ENCODE assay signal across 9 cellular contexts in the genomic region with DNA sequence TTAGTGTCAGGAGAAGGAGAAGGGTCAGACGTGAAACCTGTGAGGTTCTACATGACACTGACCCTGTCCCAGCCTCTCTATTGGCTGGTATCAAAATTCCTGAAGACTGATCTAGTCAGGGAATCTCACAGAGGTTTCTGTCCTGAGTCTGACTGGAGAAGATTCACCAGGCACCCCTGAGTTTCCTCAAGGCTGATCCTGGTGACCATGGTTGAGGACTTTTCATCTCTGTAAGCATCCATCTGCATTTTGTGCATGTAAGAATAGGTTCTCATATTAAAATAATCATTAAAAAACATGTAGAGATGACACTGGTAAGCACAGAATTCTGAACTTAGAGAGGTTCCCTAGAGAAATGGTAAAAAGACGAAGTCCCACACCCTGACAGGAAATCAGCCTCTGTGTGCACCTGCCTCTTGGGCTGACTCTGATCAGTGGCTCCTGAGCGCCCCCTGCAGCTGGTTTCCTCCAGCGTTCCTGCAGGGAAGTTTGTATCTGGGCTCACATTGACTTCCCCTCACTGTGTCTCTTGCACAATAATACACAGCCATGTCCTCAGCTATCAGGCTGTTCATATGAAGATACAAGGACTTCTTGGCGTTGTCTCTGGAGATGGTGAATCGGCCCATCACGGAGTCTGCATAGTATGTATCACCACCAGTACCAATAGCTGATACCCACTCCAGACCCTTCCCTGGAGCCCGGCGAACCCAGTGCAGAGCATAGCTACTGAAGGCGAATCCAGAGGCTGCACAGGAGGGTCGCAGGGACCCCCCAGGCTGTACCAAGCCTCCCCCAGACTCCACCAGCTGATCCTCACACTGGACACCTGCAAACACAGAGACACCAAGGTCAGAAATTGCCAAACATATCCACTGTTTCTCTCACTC.
DNase-seq lines count a peak whose midpoint lies in the region; ATAC-seq and TF ChIP-seq lines count a peak whose summit lies in the region.
"Had no signal": no experiment of that assay in that cellular context is flagged by ENCODE, and none has a peak within 500 bp of the region (broad histone marks: within the 10 kb centered on the region; RNA-seq: fewer than 3 reads in every experiment).

No MANE protein-coding gene starts in this region.

- no peak overlapping the region for H3K27ac ChIP-seq in BLaER1
- H3K27ac ChIP-seq in caudate nucleus (ENCODE audit: low read depth, low read length) = no peak overlapping the region

- TF ChIP-seq CTCF in Loucy (conservative IDR thresholded peaks at IDR 0.05; ENCODE audit: low read length) = peak; percentile 78
- TF ChIP-seq CTCF in mucosa of descending colon (IDR thresholded peaks at IDR 0.05) = no peak

- no peaks in the 10 kb centered on the region for H3K9me2 ChIP-seq in Loucy (replicated peaks; ENCODE audit: low read depth, low read length)

- H3K4me1 ChIP-seq in BLaER1 = peaks cover 19% of the 10 kb centered on the region
- H3K4me1 ChIP-seq in Loucy (ENCODE audit: insufficient read depth, low read length, poor library complexity, severe bottlenecking) = peaks cover 7% of the 10 kb centered on the region
- H3K4me1 ChIP-seq in mucosa of descending colon (ENCODE audit: low read depth) = no peaks in the 10 kb centered on the region

- H3K4me1 Mint-ChIP-seq in activated CD4-positive, alpha-beta memory T cell treated with anti-CD3 and anti-CD28 coated beads, Interleukin-2, amount 10 ng/mL, durations not matched to agents 7 days and 5 days = peaks cover 14% of the 10 kb centered on the region

- intact Hi-C loops in mucosa of descending colon (cut with DNase I, micrococcal nuclease) = no loop called here

- H3K27me3 Mint-ChIP-seq in activated CD4-positive, alpha-beta memory T cell treated with anti-CD3 and anti-CD28 coated beads, Interleukin-2, amount 10 ng/mL, durations not matched to agents 7 days and 5 days = peaks cover 46% of the 10 kb centered on the region

- POLR2A ChIA-PET in activated CD4-positive, alpha-beta memory T cell treated with anti-CD3 and anti-CD28 coated beads, Interleukin-2, amount 10 ng/mL, durations not matched to agents 7 days and 5 days (lab: Charles Lee) = interaction anchor here (1.4 kb wide), 1 partner anchor 12 kb away, joined by 3 read pairs; no protein-coding TSS in a partner anchor

- H3K79me2 ChIP-seq in Loucy (ENCODE audit: insufficient read depth, low read length) = no peaks in the 10 kb centered on the region

- H3K9me3 Mint-ChIP-seq in activated CD4-positive, alpha-beta memory T cell treated with anti-CD3 and anti-CD28 coated beads, Interleukin-2, amount 10 ng/mL, durations not matched to agents 7 days and 5 days = no peaks in the 10 kb centered on the region
- H3K9me3 Mint-ChIP-seq: activated naive CD4-positive, alpha-beta T cell treated with anti-CD3 and anti-CD28 coated beads, Interleukin-2, amount 50 U/mL, for 24 hours had no signal

- H3K9me3 ChIP-seq in BLaER1 (no peaks in the 10 kb centered on the region), Loucy (ENCODE audit: insufficient read depth, low read depth, low read length) (no peaks in the 10 kb centered on the region), mucosa of descending colon (no peaks in the 10 kb centered on the region)

- peak overlapping the region; percentile 69 for H2AFZ ChIP-seq in Loucy (ENCODE audit: low read length)

- peak; percentile 85 for DNase-seq in activated CD4-positive, alpha-beta memory T cell treated with anti-CD3 and anti-CD28 coated beads, Interleukin-2, amount 10 ng/mL, durations not matched to agents 7 days and 5 days
- peak; percentile 69 to 81 (median 70) for DNase-seq in mucosa of descending colon
- no peak for DNase-seq in caudate nucleus (lab: John Stamatoyannopoulos, UW)
- no peak for DNase-seq in NCI-H1105 (lab: John Stamatoyannopoulos, UW)
- DNase-seq in NCI-H2196 (lab: John Stamatoyannopoulos, UW; ENCODE audit: unreplicated experiment) = no peak
- DNase-seq in cortex of kidney (lab: John Stamatoyannopoulos, UW) = no peak

- H4K20me1 ChIP-seq in BLaER1 = no peaks in the 10 kb centered on the region
- H4K20me1 ChIP-seq in Loucy (ENCODE audit: insufficient read depth, low read length, poor library complexity, severe bottlenecking) = no peaks in the 10 kb centered on the region

- H3K4me3 Mint-ChIP-seq in activated CD4-positive, alpha-beta memory T cell treated with anti-CD3 and anti-CD28 coated beads, Interleukin-2, amount 10 ng/mL, durations not matched to agents 7 days and 5 days = no peak overlapping the region
- H3K4me3 Mint-ChIP-seq: activated naive CD4-positive, alpha-beta T cell treated with anti-CD3 and anti-CD28 coated beads, Interleukin-2, amount 50 U/mL, for 24 hours had no signal

- peak overlapping the region; percentile 58 for H3K4me2 ChIP-seq in BLaER1
- peak overlapping the region; percentile 34 for H3K4me2 ChIP-seq in Loucy (ENCODE audit: low read depth, low read length, poor library complexity, severe bottlenecking)

- no peak overlapping the region for H3K9ac ChIP-seq in BLaER1
- no peak overlapping the region for H3K9ac ChIP-seq in Loucy (ENCODE audit: low read depth, low read length, poor library complexity, severe bottlenecking)

- peak; percentile 48 for ATAC-seq in mucosa of descending colon

- H3K27ac Mint-ChIP-seq in activated CD4-positive, alpha-beta memory T cell treated with anti-CD3 and anti-CD28 coated beads, Interleukin-2, amount 10 ng/mL, durations not matched to agents 7 days and 5 days = no peak overlapping the region
- H3K27ac Mint-ChIP-seq: activated naive CD4-positive, alpha-beta T cell treated with anti-CD3 and anti-CD28 coated beads, Interleukin-2, amount 50 U/mL, for 24 hours had no signal

- no peaks in the 10 kb centered on the region for H3F3A ChIP-seq in Loucy (ENCODE audit: low read depth)

- H3K36me3 ChIP-seq in BLaER1 = no peaks in the 10 kb centered on the region
- H3K36me3 ChIP-seq in Loucy (ENCODE audit: insufficient read depth, low read length) = no peaks in the 10 kb centered on the region
- no peaks in the 10 kb centered on the region for H3K36me3 ChIP-seq in mucosa of descending colon (ENCODE audit: low read depth)

- no peaks in the 10 kb centered on the region for H3K36me3 Mint-ChIP-seq in activated CD4-positive, alpha-beta memory T cell treated with anti-CD3 and anti-CD28 coated beads, Interleukin-2, amount 10 ng/mL, durations not matched to agents 7 days and 5 days (ENCODE audit: low read depth)
- H3K36me3 Mint-ChIP-seq: activated naive CD4-positive, alpha-beta T cell treated with anti-CD3 and anti-CD28 coated beads, Interleukin-2, amount 50 U/mL, for 24 hours had no signal

- H3K27me3 ChIP-seq in BLaER1 (no peaks in the 10 kb centered on the region), Loucy (ENCODE audit: insufficient read depth, low read length, poor library complexity, severe bottlenecking) (no peaks in the 10 kb centered on the region)

- CTCF ChIA-PET in activated CD4-positive, alpha-beta memory T cell treated with anti-CD3 and anti-CD28 coated beads, Interleukin-2, amount 10 ng/mL, durations not matched to agents 7 days and 5 days (lab: Charles Lee) = interaction anchor here (0.7 to 2.3 kb wide), 17 partner anchors 11 to 101 kb away, joined by 3 to 14 read pairs (median 3); no protein-coding TSS in a partner anchor

- no peak overlapping the region for H3K4me3 ChIP-seq in BLaER1
- H3K4me3 ChIP-seq in Loucy (ENCODE audit: low read length, poor library complexity, severe bottlenecking) = no peak overlapping the region
- H3K4me3 ChIP-seq in mucosa of descending colon = no peak overlapping the region

Comparison
In these comparisons a context has a peak if more than half of its experiments do, and no peak if none do; other contexts are left out.
1. DNase-seq: peak in activated CD4-positive, alpha-beta memory T cell treated with anti-CD3 and anti-CD28 coated beads, Interleukin-2, amount 10 ng/mL, durations not matched to agents 7 days and 5 days (single experiment) and mucosa of descending colon (3 of 3); none in caudate nucleus (0 of 61), NCI-H1105 (single experiment), NCI-H2196 (single experiment) and cortex of kidney (single experiment).